8 cellular contexts compared by ENCODE assay signal in the genomic region with DNA sequence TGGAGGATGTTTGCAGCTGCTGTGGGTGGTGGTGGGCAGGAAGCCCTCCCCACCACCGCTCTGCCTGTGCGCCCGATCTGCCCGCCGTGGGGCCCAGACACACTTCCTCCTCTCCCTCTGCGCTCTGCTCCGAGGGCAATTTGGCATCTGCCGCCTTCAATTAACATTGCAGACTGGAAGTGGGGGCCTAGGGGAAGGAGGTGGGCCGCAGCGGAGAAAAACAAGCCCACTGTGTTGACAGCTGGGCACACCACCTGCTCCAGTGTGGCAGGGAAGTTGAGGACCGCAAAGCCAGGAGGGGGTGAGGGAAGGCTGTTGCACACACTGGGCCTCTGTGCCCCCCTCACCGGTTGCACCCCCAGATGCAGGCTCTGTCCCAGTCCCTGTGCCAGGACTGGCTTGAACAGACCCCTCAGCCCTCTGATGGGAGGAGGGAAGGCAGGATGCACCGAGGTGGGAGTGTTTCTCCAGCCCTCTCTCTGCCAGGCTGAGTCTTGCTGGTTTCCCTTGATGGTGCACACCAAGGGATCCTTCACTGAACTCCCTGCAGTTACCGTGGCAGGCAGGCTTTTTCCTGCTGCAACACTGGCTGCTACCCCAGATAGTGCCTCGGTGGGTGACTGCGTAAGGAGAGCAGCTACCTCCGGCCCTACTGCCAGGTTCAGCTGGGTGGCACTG.
DNase-seq lines count a peak whose midpoint lies in the region; ATAC-seq, FAIRE-seq and TF ChIP-seq lines count a peak whose summit lies in the region.

No MANE protein-coding gene starts in this region.

- TF ChIP-seq CTCF in OCI-LY1 (IDR thresholded peaks at IDR 0.05; ENCODE audit: low read length) = no peak
- no peak for TF ChIP-seq CTCF in gastrocnemius medialis (IDR thresholded peaks at IDR 0.05 in 4 of 5, conservative IDR thresholded peaks at IDR 0.05 in 1 of 5)

- ATAC-seq in left ventricle myocardium superior (no peak), gastrocnemius medialis (no peak)

- H2AFZ ChIP-seq in OCI-LY1 (ENCODE audit: low read length) = no peak overlapping the region

- no peaks in the 10 kb centered on the region for H3K9me3 ChIP-seq in OCI-LY1 (ENCODE audit: low read length)
- H3K9me3 ChIP-seq in gastrocnemius medialis = no peaks in the 10 kb centered on the region

- no peaks in the 10 kb centered on the region for H4K20me1 ChIP-seq in OCI-LY1 (ENCODE audit: insufficient read depth, low read length)

- intact Hi-C loops in left ventricle myocardium superior (cut with micrococcal nuclease) = no loop called here
- intact Hi-C loops in gastrocnemius medialis (cut with DNase I; ENCODE audit: low total_unique reads) = no loop called here

- H3K4me1 ChIP-seq in OCI-LY1 (ENCODE audit: insufficient read depth, low read length, severe bottlenecking) (peaks cover 34% of the 10 kb centered on the region), gastrocnemius medialis (no peaks in the 10 kb centered on the region)

- H3F3A ChIP-seq in OCI-LY1 (ENCODE audit: insufficient read depth, low read length) = no peaks in the 10 kb centered on the region

- DNase-seq in KBM-7 (peak; percentile 98), H4 (ENCODE audit: low spot score) (no peak), RCC 7860 (ENCODE audit: low spot score) (no peak), left ventricle myocardium superior (no peak), gastrocnemius medialis (no peak)
- peak; percentile 53 for DNase-seq in activated effector memory CD4-positive, alpha-beta T cell treated with Interleukin-2 at 50 U/mL for 16 hours
- DNase-seq in stimulated activated CD4-positive, alpha-beta T cell treated with anti-CD3 and anti-CD28 coated beads, Interleukin-1b, Interleukin-23, amount 100 ng/mL, for 4 hours (ENCODE audit: low read depth in 2 of 2) = peak; percentile 18 to 25

- H3K9me2 ChIP-seq in OCI-LY1 (ENCODE audit: low read depth, low read length) = no peaks in the 10 kb centered on the region

- H3K4me3 ChIP-seq in OCI-LY1 (ENCODE audit: low read depth, low read length, poor library complexity, severe bottlenecking) (peak overlapping the region; percentile 9), gastrocnemius medialis (no peak overlapping the region)

- H3K27ac ChIP-seq in OCI-LY1 (ENCODE audit: low read depth, low read length, poor library complexity, severe bottlenecking) = peak overlapping the region; percentile 67
- no peak overlapping the region for H3K27ac ChIP-seq in gastrocnemius medialis

- H3K9ac ChIP-seq in OCI-LY1 (ENCODE audit: low read length) = no peak overlapping the region; the same call in 1 of the 2 replicates

- peak overlapping the region; percentile 24; the same call in 1 of the 2 replicates for H3K4me2 ChIP-seq in OCI-LY1 (ENCODE audit: low read length)

- H3K79me2 ChIP-seq in OCI-LY1 (ENCODE audit: insufficient read depth, low read length) = no peaks in the 10 kb centered on the region

- no peak for TF ChIP-seq POLR2A in gastrocnemius medialis (IDR thresholded peaks at IDR 0.05)

- H3K36me3 ChIP-seq in OCI-LY1 (ENCODE audit: insufficient read depth, low read length) (no peaks in the 10 kb centered on the region), gastrocnemius medialis (no peaks in the 10 kb centered on the region)

- H3K27me3 ChIP-seq in OCI-LY1 (ENCODE audit: insufficient read depth, low read length) (no peaks in the 10 kb centered on the region), gastrocnemius medialis (peaks cover 0 to 5% (median 0%) of the 10 kb centered on the region in 3 donors)

- in situ Hi-C loops in KBM-7 (cut with MboI; ENCODE audit: low pct_unique_long_range_greater_than_20kb, low sequenced_read_pairs) (no loop called here), gastrocnemius medialis (cut with MboI; ENCODE audit: low sequenced_read_pairs in 4 of 4) (no loop called here)

- FAIRE-seq in RCC 7860 (lab: Jason Lieb, UNC) = no peak

Comparison
In these comparisons a context has a peak if more than half of its experiments do, and no peak if none do; other contexts are left out.
1. DNase-seq: peak in KBM-7 (single experiment), activated effector memory CD4-positive, alpha-beta T cell treated with Interleukin-2 at 50 U/mL for 16 hours (single experiment) and stimulated activated CD4-positive, alpha-beta T cell treated with anti-CD3 and anti-CD28 coated beads, Interleukin-1b, Interleukin-23, amount 100 ng/mL, for 4 hours (2 of 2); none in H4 (single experiment), RCC 7860 (single experiment), left ventricle myocardium superior (single experiment) and gastrocnemius medialis (0 of 2).